Comparison of ENCODE assay signal across 10 cellular contexts in genomic region chr3:194104041-194104751, GRCh38. TPM values are rescaled to one million over a fixed set of nuclear protein-coding genes. Genes with fewer than 3 reads are reported as not detected.
A peak's percentile ranks its signal among the peaks of the same experiment; 100 is the strongest.
DNase-seq lines count a peak whose midpoint lies in the region; ATAC-seq and TF ChIP-seq lines count a peak whose summit lies in the region.
"Had no signal": no experiment of that assay in that cellular context is flagged by ENCODE, and none has a peak within 500 bp of the region (broad histone marks: within the 10 kb centered on the region; RNA-seq: fewer than 3 reads in every experiment).

No MANE protein-coding gene starts in this region.

- H3K36me3 ChIP-seq in DOHH2 (ENCODE audit: control insufficient read depth, low read length) = no peaks in the 10 kb centered on the region
- H3K36me3 ChIP-seq: SJCRH30 had no signal

- ATAC-seq in GM21529 (IDR thresholded peaks at IDR 0.05; ENCODE audit: unreplicated experiment) = peak; percentile 32
- peak; percentile 79 for ATAC-seq in esophagus mucosa
- ATAC-seq in GM18873 (IDR thresholded peaks at IDR 0.05; ENCODE audit: low FRiP score, unreplicated experiment) = no peak
- ATAC-seq: HCT116 had no signal

- TF ChIP-seq CTCF in DOHH2 (IDR thresholded peaks at IDR 0.05; ENCODE audit: low read depth, low read length, poor library complexity, severe bottlenecking) = no peak

- H3K79me2 ChIP-seq in DOHH2 (ENCODE audit: control insufficient read depth, low read length) = peaks cover 18% of the 10 kb centered on the region

- H3K4me1 ChIP-seq in DOHH2 (ENCODE audit: control insufficient read depth, low read length) = peaks cover 93% of the 10 kb centered on the region

- no peaks in the 10 kb centered on the region for H3K9me3 ChIP-seq in DOHH2 (ENCODE audit: control insufficient read depth, insufficient read depth, low read length)
- H3K9me3 ChIP-seq: SJCRH30 had no signal

- no peaks in the 10 kb centered on the region for H3K9me2 ChIP-seq in DOHH2 (replicated peaks; ENCODE audit: control insufficient read depth, low read length)

- no peaks in the 10 kb centered on the region for H4K20me1 ChIP-seq in DOHH2 (ENCODE audit: control insufficient read depth, insufficient read depth, low read depth, low read length)

- peak overlapping the region; percentile 95 for H3K27ac ChIP-seq in DOHH2 (ENCODE audit: low read depth, low read length)
- H3K27ac ChIP-seq: SJCRH30 had no signal

- no peaks in the 10 kb centered on the region for H3K27me3 ChIP-seq in DOHH2 (ENCODE audit: control insufficient read depth, low read length)

- H3K4me2 ChIP-seq in DOHH2 (ENCODE audit: low read length) = peak overlapping the region; percentile 90

- peaks cover 15% of the 10 kb centered on the region for H3F3A ChIP-seq in DOHH2 (ENCODE audit: control insufficient read depth, insufficient read depth)

- DNase-seq in NAMALWA (ENCODE audit: low spot score) (peak; percentile 95), NCI-H446 (lab: John Stamatoyannopoulos, UW) (no peak)
- DNase-seq in activated T-cell treated with anti-CD3 and anti-CD28 coated beads, Interleukin-2, amount 50 U/mL, for 48 hours = no peak
- no peak for DNase-seq in activated CD4-positive, alpha-beta T cell treated with anti-CD3 and anti-CD28 coated beads for 48 hours
- DNase-seq: SJCRH30 had no signal

- H3K4me3 ChIP-seq in DOHH2 (ENCODE audit: low read length) = peak overlapping the region; percentile 73
- H3K4me3 ChIP-seq: SJCRH30 had no signal

RNA-seq across cellular contexts. Expression of gene HES1, which starts 31.8 kb away (rescaled TPM):
- total RNA-seq in esophagus mucosa = 95.2 TPM
